Comparison of ENCODE assay signal across 16 cellular contexts in the genomic region with DNA sequence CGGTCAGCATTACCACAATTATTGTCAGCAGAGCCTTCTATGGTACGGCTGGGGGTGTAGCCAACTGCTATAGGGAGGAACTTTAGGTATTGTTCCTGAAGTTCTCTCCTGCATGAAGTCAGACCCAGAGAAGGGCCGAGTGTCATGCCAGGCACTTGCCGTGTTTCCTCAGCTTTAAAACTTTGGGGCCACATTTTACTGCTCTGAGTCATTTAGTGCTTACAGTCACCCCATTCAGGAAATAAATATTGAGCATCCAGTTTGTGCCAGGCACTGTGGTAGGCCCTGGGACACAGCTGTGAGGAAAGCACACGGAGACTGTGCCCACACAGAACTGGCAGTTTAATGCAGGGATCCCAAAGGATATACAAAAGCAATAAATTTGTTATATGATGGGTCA.
"Had no signal": no experiment of that assay in that cellular context is flagged by ENCODE, and none has a peak within 500 bp of the region (broad histone marks: within the 10 kb centered on the region; RNA-seq: fewer than 3 reads in every experiment).

No MANE protein-coding gene starts in this region.

- ATAC-seq: esophagus mucosa; heart right ventricle; naive thymus-derived CD4-positive, alpha-beta T cell had no signal

- H3K4me3 ChIP-seq: dorsolateral prefrontal cortex, heart right ventricle, sigmoid colon had no signal

- H3K9me3 ChIP-seq: heart right ventricle, neutrophil, sigmoid colon had no signal

- H3K27ac ChIP-seq: heart right ventricle, neutrophil, sigmoid colon had no signal

- H3K4me1 ChIP-seq: heart right ventricle, sigmoid colon had no signal

- H3K27me3 ChIP-seq: dorsolateral prefrontal cortex, heart right ventricle, neutrophil, sigmoid colon had no signal

- DNase-seq: cortex of kidney; dorsolateral prefrontal cortex; effector CD8-positive, alpha-beta T cell; heart right ventricle; hypothalamus; kidney glomerular epithelial cell; mammary epithelial cell; naive thymus-derived CD4-positive, alpha-beta T cell; nephron progenitor cell; sigmoid colon; small intestine; stimulated activated CD4-positive, alpha-beta T cell treated with anti-CD3 and anti-CD28 coated beads, Interleukin-12 subunit alpha, Interleukin-12 subunit beta, amount 100 ng/mL, for 4 hours; stimulated activated naive CD4-positive, alpha-beta T cell treated with Interleukin-2 at 50 U/mL for 16 hours; trophoblast cell had no signal

- H3K36me3 ChIP-seq: heart right ventricle, neutrophil, sigmoid colon had no signal
